Comparison of ENCODE assay signal across 18 cellular contexts in genomic region chr1:39090757-39091156, GRCh38.
DNase-seq lines count a peak whose midpoint lies in the region; ATAC-seq, FAIRE-seq and TF ChIP-seq lines count a peak whose summit lies in the region.
"Had no signal": no experiment of that assay in that cellular context is flagged by ENCODE, and none has a peak within 500 bp of the region (broad histone marks: within the 10 kb centered on the region; RNA-seq: fewer than 3 reads in every experiment).

No MANE protein-coding gene starts in this region.

- H3K79me2 ChIP-seq in mammary epithelial cell (ENCODE audit: insufficient read depth, low read length) = no peaks in the 10 kb centered on the region

- no peaks in the 10 kb centered on the region for H3K36me3 Mint-ChIP-seq in T-helper 17 cell (ENCODE audit: low read depth)

- H3K36me3 ChIP-seq in mammary epithelial cell (ENCODE audit: insufficient read depth, low read length) = no peaks in the 10 kb centered on the region
- no peaks in the 10 kb centered on the region for H3K36me3 ChIP-seq in small intestine (ENCODE audit: control insufficient read depth in 2 of 2, insufficient read depth in 2 of 2, low read length in 2 of 2)

- no peak for TF ChIP-seq CTCF in mammary epithelial cell (conservative IDR thresholded peaks at IDR 0.05 in 1 of 2, IDR thresholded peaks at IDR 0.05 in 1 of 2; ENCODE audit: extremely low read depth in 1 of 2, insufficient read depth in 1 of 2, low read depth in 1 of 2, low read length in 2 of 2)

- H3K9me3 ChIP-seq in T-helper 17 cell (ENCODE audit: control insufficient read depth, low read length, poor library complexity, severe bottlenecking) (no peaks in the 10 kb centered on the region), mammary epithelial cell (replicated peaks; ENCODE audit: insufficient read depth, low read length) (no peaks in the 10 kb centered on the region), small intestine (ENCODE audit: control insufficient read depth, low read depth) (no peaks in the 10 kb centered on the region)

- no peaks in the 10 kb centered on the region for H4K20me1 ChIP-seq in mammary epithelial cell (ENCODE audit: insufficient read depth, low read length)

- BruUV-seq in mammary epithelial cell (replicated peaks; lab: Mats Ljungman, UMichigan) = no TSS peak

- DNase-seq in T-helper 17 cell = no peak
- DNase-seq in mammary epithelial cell = no peak
- DNase-seq in NCI-H524 (lab: John Stamatoyannopoulos, UW) = no peak
- DNase-seq in stimulated activated CD4-positive, alpha-beta T cell treated with anti-CD3 and anti-CD28 coated beads, Interleukin-4, amount 100 ng/mL, for 1 hour = no peak
- DNase-seq in small intestine = no peak
- DNase-seq in stimulated activated CD4-positive, alpha-beta T cell treated with anti-CD3 and anti-CD28 coated beads, Interleukin-12 subunit alpha, Interleukin-12 subunit beta, amount 100 ng/mL, for 4 hours = no peak
- DNase-seq: CD4-positive, alpha-beta T cell; DMS53; H7; MV-4-11; NCI-H1417; NCI-H1930; NCI-H2171 treated with DMSO at 0.1 percent for 48 hours; NCI-H774; PC-3 had no signal

- peak overlapping the region; percentile 82 for H3K27ac Mint-ChIP-seq in T-helper 17 cell
- H3K27ac Mint-ChIP-seq: CD4-positive, alpha-beta T cell had no signal

- peak overlapping the region; percentile 62 for H2AFZ ChIP-seq in mammary epithelial cell (ENCODE audit: low read depth, low read length)

- peaks cover 5% of the 10 kb centered on the region for H3K27me3 Mint-ChIP-seq in T-helper 17 cell

- no peak for ATAC-seq in T-helper 17 cell
- ATAC-seq: PC-3 had no signal

- H3K9ac ChIP-seq in mammary epithelial cell (ENCODE audit: insufficient read depth, low read length) = no peak overlapping the region

- H3K27ac ChIP-seq in mammary epithelial cell (ENCODE audit: insufficient read depth, low read depth, low read length) (no peak overlapping the region), layer of hippocampus (ENCODE audit: low read depth, low read length) (peak overlapping the region; percentile 78), temporal lobe (ENCODE audit: low read depth, low read length) (peak overlapping the region; percentile 84), small intestine (ENCODE audit: low read depth in 1 of 2, low read length in 1 of 2) (no peak overlapping the region)
- H3K27ac ChIP-seq: RWPE1 had no signal

- in situ Hi-C loops in mammary epithelial cell (cut with MboI; ENCODE audit: low sequenced_read_pairs in 2 of 2) = loop anchor here (10.0 to 25.0 kb wide), 3 partner anchors 444 to 572 kb away; partner anchors contain the start of gene NT5C1A (in 1 of the 2)

- H3K4me1 ChIP-seq in mammary epithelial cell (ENCODE audit: insufficient read depth, low read length) (peaks cover 14% of the 10 kb centered on the region), small intestine (ENCODE audit: control insufficient read depth in 2 of 2, insufficient read depth in 1 of 2, low read depth in 1 of 2, low read length in 1 of 2) (no peaks in the 10 kb centered on the region)

- peak overlapping the region; percentile 67 for H3K4me3 Mint-ChIP-seq in T-helper 17 cell
- H3K4me3 Mint-ChIP-seq: CD4-positive, alpha-beta T cell had no signal

- intact Hi-C loops in mammary epithelial cell (cut with micrococcal nuclease) = loop anchor here (1.0 to 5.0 kb wide), 2 partner anchors 217 to 1063 kb away; partner anchors contain the start of gene MYCBP

- H3K4me1 Mint-ChIP-seq in T-helper 17 cell = peaks cover 28% of the 10 kb centered on the region

- H3K4me3 ChIP-seq in mammary epithelial cell (replicated peaks in 1 of 3; ENCODE audit: insufficient read depth in 1 of 3, low read depth in 2 of 3, low read length in 3 of 3) = no peak overlapping the region
- H3K4me3 ChIP-seq in small intestine (ENCODE audit: low read depth in 1 of 2, low read length in 2 of 2) = no peak overlapping the region

- CTCF ChIA-PET in mammary epithelial cell (lab: Charles Lee; ENCODE audit: low non-redundant PET) = interaction anchor here (0.6 kb wide), 1 partner anchor 42 kb away, joined by 3 read pairs; no protein-coding TSS in a partner anchor

- dilution Hi-C loops in mammary epithelial cell (cut with HindIII; ENCODE audit: low sequenced_read_pairs) = loop anchor here (25.0 kb wide), 1 partner anchor 447 kb away; no protein-coding TSS in a partner anchor

- H3K27me3 ChIP-seq in mammary epithelial cell (ENCODE audit: insufficient read depth, low read length) = no peaks in the 10 kb centered on the region
- no peaks in the 10 kb centered on the region for H3K27me3 ChIP-seq in layer of hippocampus (ENCODE audit: control insufficient read depth, insufficient read depth, low read length)
- no peaks in the 10 kb centered on the region for H3K27me3 ChIP-seq in small intestine (ENCODE audit: control insufficient read depth in 2 of 2, insufficient read depth in 2 of 2, low read length in 2 of 2)

- WGBS in mammary epithelial cell (ENCODE audit: low coverage, missing lambda C conversion rate) = 23% methylated on average over 1 of the region's 1 CpG
- WGBS in small intestine, 3 donors = 80 to 100% (median 87%) methylated on average over 1 of the region's 1 CpG

- no peak for FAIRE-seq in small intestine (lab: Jason Lieb, UNC)

- H3K4me2 ChIP-seq in mammary epithelial cell (ENCODE audit: insufficient read depth, low read depth, low read length) = peak overlapping the region; percentile 7

Comparison
In these comparisons a context has a peak if more than half of its experiments do, and no peak if none do; other contexts are left out.
1. H3K27ac ChIP-seq: peak in layer of hippocampus (single experiment) and temporal lobe (single experiment); none in mammary epithelial cell (single experiment) and small intestine (0 of 2).